ENCODE assay signal across 8 cellular contexts in the genomic region with DNA sequence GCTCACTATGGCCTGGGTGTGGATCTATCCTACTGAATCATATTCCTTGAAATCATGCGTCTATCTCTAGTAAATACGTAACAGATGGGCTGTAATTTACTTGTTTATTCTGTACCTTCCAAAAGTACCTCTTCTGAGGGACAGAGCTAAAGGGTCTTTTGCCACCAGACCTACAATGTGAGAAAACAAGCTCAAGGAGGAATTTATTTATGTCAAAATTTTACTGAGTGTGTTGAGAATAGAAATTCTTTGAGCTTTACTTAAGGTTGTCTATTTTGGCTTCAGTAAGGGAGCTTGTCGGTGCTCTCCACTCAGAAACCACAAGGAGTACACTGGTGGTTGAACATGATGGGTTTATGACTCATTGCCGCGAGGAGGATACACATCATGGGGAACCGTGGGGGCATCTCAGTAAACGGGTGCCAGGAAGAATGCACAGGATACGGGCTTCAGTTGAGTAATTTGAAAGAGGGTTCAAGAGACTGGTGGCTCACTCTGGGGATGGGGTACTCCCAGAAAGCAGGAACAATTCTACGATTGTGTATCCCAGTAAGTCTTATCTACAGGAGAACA. TPM values are rescaled to one million over a fixed set of nuclear protein-coding genes. Genes with fewer than 3 reads are reported as not detected.
DNase-seq lines count a peak whose midpoint lies in the region; ATAC-seq and TF ChIP-seq lines count a peak whose summit lies in the region.

No MANE protein-coding gene starts in this region.

- H3K9me3 ChIP-seq in right atrium auricular region = no peaks in the 10 kb centered on the region
- H3K9me3 ChIP-seq in upper lobe of right lung = no peaks in the 10 kb centered on the region

- intact Hi-C loops in upper lobe of right lung (cut with DNase I) = no loop called here

- H3K4me1 ChIP-seq in right atrium auricular region (peaks cover 0 to 7% of the 10 kb centered on the region in 2 donors), upper lobe of right lung (no peaks in the 10 kb centered on the region)

- ATAC-seq in GM19328 (IDR thresholded peaks at IDR 0.05; ENCODE audit: unreplicated experiment) (peak; percentile 94), HG03432 (IDR thresholded peaks at IDR 0.05; ENCODE audit: unreplicated experiment) (peak; percentile 87), upper lobe of right lung (no peak)

- no peak for TF ChIP-seq CTCF in AG10803 (conservative IDR thresholded peaks at IDR 0.05; ENCODE audit: low read length)
- TF ChIP-seq CTCF in right atrium auricular region (IDR thresholded peaks at IDR 0.05) = no peak
- TF ChIP-seq CTCF in upper lobe of right lung (IDR thresholded peaks at IDR 0.05) = no peak

- H3K36me3 ChIP-seq in right atrium auricular region (no peaks in the 10 kb centered on the region), upper lobe of right lung (no peaks in the 10 kb centered on the region)

- H3K27me3 ChIP-seq in right atrium auricular region = no peaks in the 10 kb centered on the region
- no peaks in the 10 kb centered on the region for H3K27me3 ChIP-seq in upper lobe of right lung

- DNase-seq in AG10803 (ENCODE audit: low read depth) (peak; percentile 60), amniotic epithelial cell (ENCODE audit: low read depth) (peak; percentile 89), right atrium auricular region (ENCODE audit: low spot score) (no peak), upper lobe of right lung (no peak), NOMO-1 (lab: John Stamatoyannopoulos, UW; ENCODE audit: unreplicated experiment in 2 of 2) (no peak), ureter (ENCODE audit: low spot score) (no peak)

- peak overlapping the region in 1 of 2 donors; percentile 34 for H3K27ac ChIP-seq in right atrium auricular region
- H3K27ac ChIP-seq in upper lobe of right lung = no peak overlapping the region

- no peak overlapping the region for H3K4me3 ChIP-seq in AG10803 (ENCODE audit: low read length)
- H3K4me3 ChIP-seq in right atrium auricular region = no peak overlapping the region
- H3K4me3 ChIP-seq in upper lobe of right lung = no peak overlapping the region

RNA-seq across cellular contexts. Expression of a gene that starts 3.0 kb away (rescaled TPM):
- total RNA-seq in right atrium auricular region (100 to 1,000 TPM; 169 to 332 TPM), upper lobe of right lung (12.0 TPM), ureter (31.4 TPM)

Comparison
In these comparisons a context has a peak if more than half of its experiments do, and no peak if none do; other contexts are left out.
1. DNase-seq: peak in AG10803 (single experiment) and amniotic epithelial cell (single experiment); none in right atrium auricular region (single experiment), upper lobe of right lung (single experiment), NOMO-1 (0 of 2) and ureter (single experiment).